Comparison of ENCODE assay signal across 8 cellular contexts in genomic region chr15:82999905-83000671, GRCh38. TPM values are rescaled to one million over a fixed set of nuclear protein-coding genes. Genes with fewer than 3 reads are reported as not detected.
DNase-seq lines count a peak whose midpoint lies in the region; ATAC-seq, FAIRE-seq and TF ChIP-seq lines count a peak whose summit lies in the region.

No MANE protein-coding gene starts in this region.

- peaks cover 5% of the 10 kb centered on the region for H3K36me3 Mint-ChIP-seq in activated T-helper 17 cell treated with anti-CD3 and anti-CD28 coated beads, Interleukin-2, amount 50 U/mL, for 72 hours (ENCODE audit: low read depth)

- peak; percentile 70 for DNase-seq in AG20443 (ENCODE audit: low spot score)
- peak; percentile 27 for DNase-seq in GM12892 (ENCODE audit: insufficient read length)
- DNase-seq in NCI-H748 (lab: John Stamatoyannopoulos, UW; ENCODE audit: unreplicated experiment), result peak; percentile 59
- peak; percentile 64 for DNase-seq in foreskin melanocyte

- H3K9me3 ChIP-seq in parathyroid adenoma (ENCODE audit: control insufficient read depth, low read length), result no peaks in the 10 kb centered on the region

- TF ChIP-seq CTCF in parathyroid adenoma (IDR thresholded peaks at IDR 0.05), result peak; percentile 28

- no peak overlapping the region for H3K27ac ChIP-seq in parathyroid adenoma

- H3K27me3 ChIP-seq in parathyroid adenoma (ENCODE audit: control insufficient read depth, insufficient read depth, low read length), result no peaks in the 10 kb centered on the region

- peak overlapping the region; percentile 66 for H3K27ac Mint-ChIP-seq in activated T-helper 17 cell treated with anti-CD3 and anti-CD28 coated beads, Interleukin-2, amount 50 U/mL, for 72 hours

- H3K9ac ChIP-seq in parathyroid adenoma, result no peak overlapping the region

- no peaks in the 10 kb centered on the region for H3K27me3 Mint-ChIP-seq in activated T-helper 17 cell treated with anti-CD3 and anti-CD28 coated beads, Interleukin-2, amount 50 U/mL, for 72 hours

- H3K4me3 Mint-ChIP-seq in activated T-helper 17 cell treated with anti-CD3 and anti-CD28 coated beads, Interleukin-2, amount 50 U/mL, for 72 hours, result peak overlapping the region; percentile 65

- no peaks in the 10 kb centered on the region for H3K36me3 ChIP-seq in parathyroid adenoma (ENCODE audit: control insufficient read depth, insufficient read depth, low read length)

- no peaks in the 10 kb centered on the region for H3K4me1 ChIP-seq in parathyroid adenoma

- peak; percentile 60 for FAIRE-seq in GM12892 (lab: Jason Lieb, UNC)

- TF ChIP-seq POLR2A in GM12892 (IDR thresholded peaks at IDR 0.05; ENCODE audit: low read depth, low read length), result no peak

- H3K9me3 Mint-ChIP-seq in activated T-helper 17 cell treated with anti-CD3 and anti-CD28 coated beads, Interleukin-2, amount 50 U/mL, for 72 hours, result no peaks in the 10 kb centered on the region

- H3K79me2 ChIP-seq in parathyroid adenoma, result no peaks in the 10 kb centered on the region

- peak; percentile 64 for ATAC-seq in HG03045 (IDR thresholded peaks at IDR 0.05; ENCODE audit: unreplicated experiment)
- ATAC-seq in activated T-helper 17 cell treated with anti-CD3 and anti-CD28 coated beads, Interleukin-2, amount 50 U/mL, for 72 hours (replicated peaks), result peak; percentile 84
- ATAC-seq in HG02870 (IDR thresholded peaks at IDR 0.05; ENCODE audit: unreplicated experiment), result no peak

- H2AFZ ChIP-seq in parathyroid adenoma, result peak overlapping the region; percentile 50

- no peak overlapping the region for H3K4me3 ChIP-seq in parathyroid adenoma (ENCODE audit: low read depth, low read length)

- peaks cover 7% of the 10 kb centered on the region for H3K4me1 Mint-ChIP-seq in activated T-helper 17 cell treated with anti-CD3 and anti-CD28 coated beads, Interleukin-2, amount 50 U/mL, for 72 hours

- H3K4me2 ChIP-seq in parathyroid adenoma (ENCODE audit: low read length), result peak overlapping the region; percentile 63

RNA-seq across cellular contexts. Expression of gene C15orf40, which starts 11.4 kb away (rescaled TPM):
- polyA plus RNA-seq in GM12892 (2012; ENCODE audit: missing spikeins), result 47.3 TPM
- total RNA-seq in activated T-helper 17 cell treated with anti-CD3 and anti-CD28 coated beads, Interleukin-2, amount 50 U/mL, for 72 hours, result 10 to 100 TPM; 13.5 to 18.0 TPM

RNA-seq across cellular contexts. Expression of gene RAMAC, which starts 14.1 kb away (rescaled TPM):
- 36.5 TPM for polyA plus RNA-seq in GM12892 (2012; ENCODE audit: missing spikeins)
- total RNA-seq in activated T-helper 17 cell treated with anti-CD3 and anti-CD28 coated beads, Interleukin-2, amount 50 U/mL, for 72 hours, result 10 to 100 TPM; 19.2 to 25.4 TPM

RNA-seq across cellular contexts. Expression of gene HOMER2, which starts 47.6 kb away (rescaled TPM):
- polyA plus RNA-seq in GM12892 (2012; ENCODE audit: missing spikeins), result 3.3 TPM
- total RNA-seq in activated T-helper 17 cell treated with anti-CD3 and anti-CD28 coated beads, Interleukin-2, amount 50 U/mL, for 72 hours, result 1 to 10 TPM; 6.2 to 8.7 TPM
